8 cellular contexts compared by ENCODE assay signal in genomic region chr6:24716602-24717148, GRCh38. TPM values are rescaled to one million over a fixed set of nuclear protein-coding genes. Genes with fewer than 3 reads are reported as not detected.
A peak's percentile ranks its signal among the peaks of the same experiment; 100 is the strongest.
DNase-seq lines count a peak whose midpoint lies in the region; ATAC-seq, FAIRE-seq and TF ChIP-seq lines count a peak whose summit lies in the region.
"Not testable (repeated sequence)": the region's sequence is repeated elsewhere in the genome, so short reads cannot be mapped to it uniquely, and the experiment has no call there.

No MANE protein-coding gene starts in this region.

- not testable (repeated sequence) for DNase-seq in activated CD4-positive, alpha-beta T cell treated with anti-CD3 and anti-CD28 coated beads for 36 hours; astrocyte of the cerebellum (ENCODE audit: low read depth); epithelial cell of proximal tubule (ENCODE audit: low read depth); HepG2 (ENCODE audit: low spot score); osteoblast (ENCODE audit: insufficient read length, low spot score, missing footprints)

- H3K36me3 Mint-ChIP-seq in activated CD4-positive, alpha-beta T cell treated with anti-CD3 and anti-CD28 coated beads for 36 hours (ENCODE audit: low read depth) = peaks cover 79% of the 10 kb centered on the region

- H3K4me3 ChIP-seq in BLaER1 = peak overlapping the region; percentile 95; the same call in 1 of the 2 replicates
- H3K4me3 ChIP-seq in HUES64 (ENCODE audit: low read length) = peak overlapping the region; percentile 99
- peak overlapping the region; percentile 99 for H3K4me3 ChIP-seq in astrocyte of the cerebellum (ENCODE audit: low read depth, low read length)
- H3K4me3 ChIP-seq in epithelial cell of proximal tubule (ENCODE audit: low read depth, low read length) = peak overlapping the region; percentile 80
- H3K4me3 ChIP-seq in HepG2 (replicated peaks in 1 of 3; ENCODE audit: insufficient read depth in 1 of 3, low read depth in 2 of 3, low read length in 3 of 3) = peak overlapping the region; percentile 9 to 99 (median 97); a peak in 5 of 6 replicates
- H3K4me3 ChIP-seq in osteoblast (ENCODE audit: insufficient read depth, low read length) = peak overlapping the region; percentile 97
- H3K4me3 ChIP-seq in stomach smooth muscle (ENCODE audit: low read length in 2 of 2) = peak overlapping the region; percentile 92 to 95

- H2AFZ ChIP-seq in HepG2 (ENCODE audit: low read length); osteoblast (ENCODE audit: low read length): not testable (repeated sequence)

- not testable (repeated sequence) for TF ChIP-seq POLR2A in HepG2 (IDR thresholded peaks at IDR 0.05; ENCODE audit: insufficient read depth in 1 of 2, low read depth in 2 of 2, low read length in 2 of 2)

- not testable (repeated sequence) for BruUV-seq in HepG2 (replicated peaks; lab: Mats Ljungman, UMichigan)

- not testable (repeated sequence) for H3K27me3 ChIP-seq in BLaER1; HUES64 (ENCODE audit: insufficient read depth, low read length); HepG2 (ENCODE audit: control insufficient read depth in 1 of 2, insufficient read depth in 2 of 2, low read length in 2 of 2); osteoblast (ENCODE audit: insufficient read depth, low read length); stomach smooth muscle (ENCODE audit: control insufficient read depth in 1 of 2, insufficient read depth in 2 of 2, low read length in 2 of 2)

- in situ Hi-C loops in astrocyte of the cerebellum (cut with HindIII; ENCODE audit: low sequenced_read_pairs) = not testable (repeated sequence)
- in situ Hi-C loops in HepG2 (cut with HindIII; ENCODE audit: extremely low pct_ligation_motif_present, low pct_unique_long_range_greater_than_20kb) = loop anchor here (5.0 kb wide), 1 partner anchor 61 kb away; no protein-coding TSS in a partner anchor

- H3K9ac ChIP-seq in BLaER1; HUES64 (ENCODE audit: low read depth, low read length); HepG2 (ENCODE audit: insufficient read depth, low read depth, low read length); stomach smooth muscle (ENCODE audit: low read length in 2 of 2): not testable (repeated sequence)

- 92% methylated on average over 6 of the region's 7 CpGs for WGBS in HUES64
- 89% methylated on average over 7 of the region's 7 CpGs for WGBS in HepG2 (ENCODE audit: low lambda C conversion rate)

- not testable (repeated sequence) for ATAC-seq in activated CD4-positive, alpha-beta T cell treated with anti-CD3 and anti-CD28 coated beads for 36 hours; HepG2

- CTCF ChIA-PET in activated CD4-positive, alpha-beta T cell treated with anti-CD3 and anti-CD28 coated beads for 36 hours (lab: Charles Lee) = interaction anchor here (2.0 kb wide), 1 partner anchor 26 kb away, joined by 8 read pairs; no protein-coding TSS in a partner anchor
- CTCF ChIA-PET in HepG2 (lab: Yijun Ruan, JAX; ENCODE audit: low intra/inter-chr PET ratio, low total read pairs) = not testable (repeated sequence)

- not testable (repeated sequence) for H3K27ac ChIP-seq in BLaER1; HUES64 (ENCODE audit: low read depth, low read length); HepG2 (ENCODE audit: extremely low read length, insufficient read depth, low read length); stomach smooth muscle (ENCODE audit: low read length)
- H3K27ac ChIP-seq in osteoblast (ENCODE audit: low read depth, low read length) = peak overlapping the region; percentile 99

- peak overlapping the region; percentile 99 for H3K4me3 Mint-ChIP-seq in activated CD4-positive, alpha-beta T cell treated with anti-CD3 and anti-CD28 coated beads for 36 hours

- not testable (repeated sequence) for TF ChIP-seq CTCF in astrocyte of the cerebellum (IDR thresholded peaks at IDR 0.05; ENCODE audit: low read depth, low read length, missing control alignments); epithelial cell of proximal tubule (conservative IDR thresholded peaks at IDR 0.05; ENCODE audit: low read depth, low read length); HepG2 (CRISPR knock-in tag; IDR thresholded peaks at IDR 0.05); osteoblast (IDR thresholded peaks at IDR 0.05; ENCODE audit: extremely low read depth, low read depth, low read length)

- H3K4me1 ChIP-seq in BLaER1 (peaks cover 50% of the 10 kb centered on the region), HepG2 (ENCODE audit: insufficient read depth, low read length) (peaks cover 67% of the 10 kb centered on the region), osteoblast (ENCODE audit: insufficient read depth, low read length) (peaks cover 13% of the 10 kb centered on the region)
- not testable (repeated sequence) for H3K4me1 ChIP-seq in HUES64 (ENCODE audit: insufficient read depth, low read length); stomach smooth muscle (ENCODE audit: control insufficient read depth, insufficient read depth, low read length)

- FAIRE-seq in HepG2 (lab: Jason Lieb, UNC) = not testable (repeated sequence)

- TF ChIP-seq RAD21 in HepG2 (CRISPR knock-in tag; IDR thresholded peaks at IDR 0.05) = not testable (repeated sequence)

- peaks cover 86% of the 10 kb centered on the region for H3K79me2 ChIP-seq in HepG2 (ENCODE audit: insufficient read depth, low read length)
- H3K79me2 ChIP-seq in osteoblast (ENCODE audit: insufficient read depth, low read length) = peaks cover 88% of the 10 kb centered on the region

- not testable (repeated sequence) for H3K9me3 Mint-ChIP-seq in activated CD4-positive, alpha-beta T cell treated with anti-CD3 and anti-CD28 coated beads for 36 hours (ENCODE audit: low read depth)

- not testable (repeated sequence) for H3K27me3 Mint-ChIP-seq in activated CD4-positive, alpha-beta T cell treated with anti-CD3 and anti-CD28 coated beads for 36 hours

- TF ChIP-seq EP300 in HepG2 (IDR thresholded peaks at IDR 0.05; ENCODE audit: low read depth in 2 of 2, low read length in 2 of 2); HepG2 (CRISPR knock-in tag; IDR thresholded peaks at IDR 0.05; ENCODE audit: borderline replicate concordance): not testable (repeated sequence)

- not testable (repeated sequence) for H3K9me3 ChIP-seq in BLaER1; HUES64 (ENCODE audit: insufficient read depth, low read depth, low read length); HepG2 (ENCODE audit: low read length); osteoblast (ENCODE audit: low read depth, low read length); stomach smooth muscle (ENCODE audit: control insufficient read depth in 2 of 2, low read length in 2 of 2)

- peaks cover 59% of the 10 kb centered on the region for H3K36me3 ChIP-seq in BLaER1
- H3K36me3 ChIP-seq in HUES64 (ENCODE audit: insufficient read depth, low read length) = peaks cover 74% of the 10 kb centered on the region
- peaks cover 11 to 47% of the 10 kb centered on the region in 2 experiments for H3K36me3 ChIP-seq in HepG2 (replicated peaks in 1 of 2; ENCODE audit: control insufficient read depth in 1 of 2, insufficient read depth in 2 of 2, low read length in 2 of 2)
- peaks cover 64% of the 10 kb centered on the region for H3K36me3 ChIP-seq in osteoblast (ENCODE audit: insufficient read depth, low read length)
- H3K36me3 ChIP-seq in stomach smooth muscle (ENCODE audit: control insufficient read depth in 2 of 2, insufficient read depth in 2 of 2, low read length in 2 of 2) = peaks cover 11 to 16% of the 10 kb centered on the region in 2 donors

- peak overlapping the region; percentile 63 for H3K27ac Mint-ChIP-seq in activated CD4-positive, alpha-beta T cell treated with anti-CD3 and anti-CD28 coated beads for 36 hours

- H3K4me2 ChIP-seq in BLaER1 = peak overlapping the region; percentile 98
- H3K4me2 ChIP-seq in HepG2 (ENCODE audit: low read depth, low read length) = peak overlapping the region; percentile 95
- peak overlapping the region; percentile 92 for H3K4me2 ChIP-seq in osteoblast (ENCODE audit: insufficient read depth, low read length)

- POLR2A ChIA-PET in activated CD4-positive, alpha-beta T cell treated with anti-CD3 and anti-CD28 coated beads for 36 hours (lab: Charles Lee) = interaction anchor here (0.6 to 0.8 kb wide), 3 partner anchors 12 to 420 kb away, joined by 3 to 5 read pairs (median 3); no protein-coding TSS in a partner anchor
- POLR2A ChIA-PET in HepG2 (lab: Yijun Ruan, JAX) = interaction anchor here (3.0 to 3.5 kb wide), 2 partner anchors 13 to 59 kb away, joined by 13 to 18 read pairs; partner anchors contain the start of gene GMNN

- H4K20me1 ChIP-seq in BLaER1 (peaks cover 80% of the 10 kb centered on the region), HepG2 (ENCODE audit: insufficient read depth, low read length) (peaks cover 76% of the 10 kb centered on the region), osteoblast (ENCODE audit: insufficient read depth, low read length) (peaks cover 77% of the 10 kb centered on the region)

- intact Hi-C loops in activated CD4-positive, alpha-beta T cell treated with anti-CD3 and anti-CD28 coated beads for 36 hours (cut with DNase I, micrococcal nuclease) = loop anchor here in 1 of 2 experiments (1.0 to 10.0 kb wide), 3 partner anchors 7 to 301 kb away; no protein-coding TSS in a partner anchor
- intact Hi-C loops in HepG2 (cut with micrococcal nuclease; ENCODE audit: unreplicated experiment) = not testable (repeated sequence)

- H3K4me1 Mint-ChIP-seq in activated CD4-positive, alpha-beta T cell treated with anti-CD3 and anti-CD28 coated beads for 36 hours = peaks cover 61% of the 10 kb centered on the region

RNA-seq across cellular contexts. Expression of gene C6orf62, which starts 2.3 kb away (rescaled TPM):
- 71.8 TPM for polyA plus RNA-seq in HUES64 (2013, experiment 1 of 2)
- 59.2 TPM for polyA plus RNA-seq in HUES64 (2013, experiment 2 of 2)
- total RNA-seq in activated CD4-positive, alpha-beta T cell treated with anti-CD3 and anti-CD28 coated beads for 36 hours = 100 to 1,000 TPM; 141 to 147 TPM
- total RNA-seq in epithelial cell of proximal tubule = 45.2 and 64.7 TPM in 2 replicates
- total RNA-seq in HepG2 (2016; rRNA removed; fragmentation: Illumina TruSeq; extraction: Trizol) = 90.4 and 135 TPM in 2 replicates
- 24.8 and 26.7 TPM in 2 replicates for total RNA-seq in HepG2 (2016; cell fraction: cytosol; rRNA removed; fragmentation: Illumina TruSeq; extraction: Trizol; ENCODE audit: low read depth)
- 89.3 and 123 TPM in 2 replicates for total RNA-seq in HepG2 (2016; cell fraction: insoluble cytoplasmic fraction; rRNA removed; fragmentation: Illumina TruSeq; extraction: Trizol)
- total RNA-seq in HepG2 (2016; cell fraction: membrane; rRNA removed; fragmentation: Illumina TruSeq; extraction: Trizol) = 130 and 133 TPM in 2 replicates
- total RNA-seq in HepG2 (2016; cell fraction: nucleus; rRNA removed; fragmentation: Illumina TruSeq; extraction: Trizol) = 66.3 and 75.0 TPM in 2 replicates
- 54.8 and 55.6 TPM in 2 replicates for polyA plus RNA-seq in HepG2 (2011; rRNA removed)
- 18.8 and 39.1 TPM in 2 replicates for polyA plus RNA-seq in HepG2 (2011; cell fraction: cytosol; rRNA removed)
- 24.8 and 28.1 TPM in 2 replicates for polyA plus RNA-seq in HepG2 (2011; cell fraction: nucleus; rRNA removed)
- polyA plus RNA-seq in HepG2 (2012) = 49.0 and 57.3 TPM in 2 replicates
- polyA plus RNA-seq in HepG2 (2016; cell fraction: cytosol; fragmentation: Illumina TruSeq; extraction: Trizol; ENCODE audit: low read depth) = 13.5 and 14.0 TPM in 2 replicates
- polyA plus RNA-seq in HepG2 (2016; cell fraction: insoluble cytoplasmic fraction; fragmentation: Illumina TruSeq; extraction: Trizol; ENCODE audit: low read depth) = 91.3 and 99.8 TPM in 2 replicates
- polyA plus RNA-seq in HepG2 (2016; cell fraction: membrane; fragmentation: Illumina TruSeq; extraction: Trizol; ENCODE audit: low read depth) = 58.3 and 65.2 TPM in 2 replicates
- polyA plus RNA-seq in HepG2 (2016; cell fraction: nucleus; fragmentation: Illumina TruSeq; extraction: Trizol; ENCODE audit: insufficient read depth, low read depth) = 80.5 and 88.9 TPM in 2 replicates
- polyA minus RNA-seq in HepG2 (2011; rRNA and poly(A)+ RNA removed; ENCODE audit: low replicate concordance) = 48.0 and 61.4 TPM in 2 replicates
- 47.3 and 69.6 TPM in 2 replicates for polyA minus RNA-seq in HepG2 (2011; cell fraction: cytosol; rRNA and poly(A)+ RNA removed)
- polyA minus RNA-seq in HepG2 (2011; cell fraction: nucleus; rRNA and poly(A)+ RNA removed) = 76.8 and 83.0 TPM in 2 replicates
- total RNA-seq in osteoblast = 144 and 168 TPM in 2 replicates

RNA-seq across cellular contexts. Expression of gene ACOT13, which starts 49.8 kb away (rescaled TPM):
- 44.8 TPM for polyA plus RNA-seq in HUES64 (2013, experiment 1 of 2)
- polyA plus RNA-seq in HUES64 (2013, experiment 2 of 2) = 61.1 TPM
- 10 to 100 TPM; 37.3 to 47.9 TPM for total RNA-seq in activated CD4-positive, alpha-beta T cell treated with anti-CD3 and anti-CD28 coated beads for 36 hours
- 5.2 and 8.5 TPM in 2 replicates for total RNA-seq in epithelial cell of proximal tubule
- total RNA-seq in HepG2 (2016; rRNA removed; fragmentation: Illumina TruSeq; extraction: Trizol) = 31.5 and 50.9 TPM in 2 replicates
- total RNA-seq in HepG2 (2016; cell fraction: cytosol; rRNA removed; fragmentation: Illumina TruSeq; extraction: Trizol; ENCODE audit: low read depth) = 6.6 and 8.6 TPM in 2 replicates
- total RNA-seq in HepG2 (2016; cell fraction: insoluble cytoplasmic fraction; rRNA removed; fragmentation: Illumina TruSeq; extraction: Trizol) = 33.5 and 52.4 TPM in 2 replicates
- 15.3 and 16.7 TPM in 2 replicates for total RNA-seq in HepG2 (2016; cell fraction: membrane; rRNA removed; fragmentation: Illumina TruSeq; extraction: Trizol)
- 8.2 and 8.5 TPM in 2 replicates for total RNA-seq in HepG2 (2016; cell fraction: nucleus; rRNA removed; fragmentation: Illumina TruSeq; extraction: Trizol)
- 37.5 and 45.1 TPM in 2 replicates for polyA plus RNA-seq in HepG2 (2011; rRNA removed)
- polyA plus RNA-seq in HepG2 (2011; cell fraction: cytosol; rRNA removed) = 15.1 and 22.8 TPM in 2 replicates
- polyA plus RNA-seq in HepG2 (2011; cell fraction: nucleus; rRNA removed) = 6.6 and 7.0 TPM in 2 replicates
- 33.4 and 56.4 TPM in 2 replicates for polyA plus RNA-seq in HepG2 (2012)
- polyA plus RNA-seq in HepG2 (2016; cell fraction: cytosol; fragmentation: Illumina TruSeq; extraction: Trizol; ENCODE audit: low read depth) = 13.4 and 16.5 TPM in 2 replicates
- polyA plus RNA-seq in HepG2 (2016; cell fraction: insoluble cytoplasmic fraction; fragmentation: Illumina TruSeq; extraction: Trizol; ENCODE audit: low read depth) = 53.6 and 58.5 TPM in 2 replicates
- polyA plus RNA-seq in HepG2 (2016; cell fraction: membrane; fragmentation: Illumina TruSeq; extraction: Trizol; ENCODE audit: low read depth) = 16.5 and 18.7 TPM in 2 replicates
- polyA plus RNA-seq in HepG2 (2016; cell fraction: nucleus; fragmentation: Illumina TruSeq; extraction: Trizol; ENCODE audit: insufficient read depth, low read depth) = 21.0 and 21.1 TPM in 2 replicates
- polyA minus RNA-seq in HepG2 (2011; rRNA and poly(A)+ RNA removed; ENCODE audit: low replicate concordance) = 3.0 and 5.1 TPM in 2 replicates
- 6.4 and 9.3 TPM in 2 replicates for polyA minus RNA-seq in HepG2 (2011; cell fraction: cytosol; rRNA and poly(A)+ RNA removed)
- 4.5 and 6.3 TPM in 2 replicates for polyA minus RNA-seq in HepG2 (2011; cell fraction: nucleus; rRNA and poly(A)+ RNA removed)
- total RNA-seq in osteoblast = 5.8 and 6.5 TPM in 2 replicates

RNA-seq across cellular contexts. Expression of gene TDP2, which starts 50.0 kb away (rescaled TPM):
- 51.3 TPM for polyA plus RNA-seq in HUES64 (2013, experiment 1 of 2)
- polyA plus RNA-seq in HUES64 (2013, experiment 2 of 2) = 47.4 TPM
- 10 to 100 TPM; 41.4 to 45.4 TPM for total RNA-seq in activated CD4-positive, alpha-beta T cell treated with anti-CD3 and anti-CD28 coated beads for 36 hours
- 22.3 and 31.2 TPM in 2 replicates for total RNA-seq in epithelial cell of proximal tubule
- 42.6 and 73.1 TPM in 2 replicates for total RNA-seq in HepG2 (2016; rRNA removed; fragmentation: Illumina TruSeq; extraction: Trizol)
- total RNA-seq in HepG2 (2016; cell fraction: cytosol; rRNA removed; fragmentation: Illumina TruSeq; extraction: Trizol; ENCODE audit: low read depth) = 10.2 and 10.8 TPM in 2 replicates
- 42.3 and 70.9 TPM in 2 replicates for total RNA-seq in HepG2 (2016; cell fraction: insoluble cytoplasmic fraction; rRNA removed; fragmentation: Illumina TruSeq; extraction: Trizol)
- 31.3 and 32.0 TPM in 2 replicates for total RNA-seq in HepG2 (2016; cell fraction: membrane; rRNA removed; fragmentation: Illumina TruSeq; extraction: Trizol)
- 42.3 and 44.0 TPM in 2 replicates for total RNA-seq in HepG2 (2016; cell fraction: nucleus; rRNA removed; fragmentation: Illumina TruSeq; extraction: Trizol)
- polyA plus RNA-seq in HepG2 (2011; rRNA removed) = 28.5 and 30.5 TPM in 2 replicates
- polyA plus RNA-seq in HepG2 (2011; cell fraction: cytosol; rRNA removed) = 15.3 and 20.6 TPM in 2 replicates
- polyA plus RNA-seq in HepG2 (2011; cell fraction: nucleus; rRNA removed) = 22.8 and 29.8 TPM in 2 replicates
- 41.8 and 51.0 TPM in 2 replicates for polyA plus RNA-seq in HepG2 (2012)
- polyA plus RNA-seq in HepG2 (2016; cell fraction: cytosol; fragmentation: Illumina TruSeq; extraction: Trizol; ENCODE audit: low read depth) = 10.0 and 11.4 TPM in 2 replicates
- 109 and 114 TPM in 2 replicates for polyA plus RNA-seq in HepG2 (2016; cell fraction: insoluble cytoplasmic fraction; fragmentation: Illumina TruSeq; extraction: Trizol; ENCODE audit: low read depth)
- 29.1 and 29.5 TPM in 2 replicates for polyA plus RNA-seq in HepG2 (2016; cell fraction: membrane; fragmentation: Illumina TruSeq; extraction: Trizol; ENCODE audit: low read depth)
- polyA plus RNA-seq in HepG2 (2016; cell fraction: nucleus; fragmentation: Illumina TruSeq; extraction: Trizol; ENCODE audit: insufficient read depth, low read depth) = 64.6 and 67.4 TPM in 2 replicates
- 12.8 and 18.3 TPM in 2 replicates for polyA minus RNA-seq in HepG2 (2011; rRNA and poly(A)+ RNA removed; ENCODE audit: low replicate concordance)
- 12.9 and 13.3 TPM in 2 replicates for polyA minus RNA-seq in HepG2 (2011; cell fraction: cytosol; rRNA and poly(A)+ RNA removed)
- polyA minus RNA-seq in HepG2 (2011; cell fraction: nucleus; rRNA and poly(A)+ RNA removed) = 50.3 and 64.9 TPM in 2 replicates
- total RNA-seq in osteoblast = 27.4 and 27.9 TPM in 2 replicates

RNA-seq across cellular contexts. Expression of gene GMNN, which starts 58.1 kb away (rescaled TPM):
- polyA plus RNA-seq in HUES64 (2013, experiment 1 of 2) = 137 TPM
- polyA plus RNA-seq in HUES64 (2013, experiment 2 of 2) = 136 TPM
- 10 to 100 TPM; 74.0 to 76.1 TPM for total RNA-seq in activated CD4-positive, alpha-beta T cell treated with anti-CD3 and anti-CD28 coated beads for 36 hours
- total RNA-seq in epithelial cell of proximal tubule = 65.3 and 88.4 TPM in 2 replicates
- total RNA-seq in HepG2 (2016; rRNA removed; fragmentation: Illumina TruSeq; extraction: Trizol) = 154 and 228 TPM in 2 replicates
- total RNA-seq in HepG2 (2016; cell fraction: cytosol; rRNA removed; fragmentation: Illumina TruSeq; extraction: Trizol; ENCODE audit: low read depth) = 56.6 and 64.1 TPM in 2 replicates
- total RNA-seq in HepG2 (2016; cell fraction: insoluble cytoplasmic fraction; rRNA removed; fragmentation: Illumina TruSeq; extraction: Trizol) = 154 and 231 TPM in 2 replicates
- 68.9 and 73.8 TPM in 2 replicates for total RNA-seq in HepG2 (2016; cell fraction: membrane; rRNA removed; fragmentation: Illumina TruSeq; extraction: Trizol)
- total RNA-seq in HepG2 (2016; cell fraction: nucleus; rRNA removed; fragmentation: Illumina TruSeq; extraction: Trizol) = 108 and 117 TPM in 2 replicates
- 41.6 and 61.8 TPM in 2 replicates for polyA plus RNA-seq in HepG2 (2011; rRNA removed)
- 38.6 and 39.1 TPM in 2 replicates for polyA plus RNA-seq in HepG2 (2011; cell fraction: cytosol; rRNA removed)
- 27.0 and 29.5 TPM in 2 replicates for polyA plus RNA-seq in HepG2 (2011; cell fraction: nucleus; rRNA removed)
- polyA plus RNA-seq in HepG2 (2012) = 64.4 and 82.5 TPM in 2 replicates
- 38.2 and 45.0 TPM in 2 replicates for polyA plus RNA-seq in HepG2 (2016; cell fraction: cytosol; fragmentation: Illumina TruSeq; extraction: Trizol; ENCODE audit: low read depth)
- 256 and 266 TPM in 2 replicates for polyA plus RNA-seq in HepG2 (2016; cell fraction: insoluble cytoplasmic fraction; fragmentation: Illumina TruSeq; extraction: Trizol; ENCODE audit: low read depth)
- 43.5 and 50.5 TPM in 2 replicates for polyA plus RNA-seq in HepG2 (2016; cell fraction: membrane; fragmentation: Illumina TruSeq; extraction: Trizol; ENCODE audit: low read depth)
- polyA plus RNA-seq in HepG2 (2016; cell fraction: nucleus; fragmentation: Illumina TruSeq; extraction: Trizol; ENCODE audit: insufficient read depth, low read depth) = 137 and 150 TPM in 2 replicates
- 38.8 and 71.1 TPM in 2 replicates for polyA minus RNA-seq in HepG2 (2011; rRNA and poly(A)+ RNA removed; ENCODE audit: low replicate concordance)
- 28.4 and 37.2 TPM in 2 replicates for polyA minus RNA-seq in HepG2 (2011; cell fraction: cytosol; rRNA and poly(A)+ RNA removed)
- polyA minus RNA-seq in HepG2 (2011; cell fraction: nucleus; rRNA and poly(A)+ RNA removed) = 67.4 and 86.9 TPM in 2 replicates
- total RNA-seq in osteoblast = 9.4 and 11.2 TPM in 2 replicates
